In genomic region chr1:224668991-224669390, GRCh38 we compare ENCODE assay signal across 24 cellular contexts. TPM values are rescaled to one million over a fixed set of nuclear protein-coding genes. Genes with fewer than 3 reads are reported as not detected.
DNase-seq lines count a peak whose midpoint lies in the region; FAIRE-seq and TF ChIP-seq lines count a peak whose summit lies in the region.
"Had no signal": no experiment of that assay in that cellular context is flagged by ENCODE, and none has a peak within 500 bp of the region (broad histone marks: within the 10 kb centered on the region; RNA-seq: fewer than 3 reads in every experiment).

No MANE protein-coding gene starts in this region.

- H3K9me3 Mint-ChIP-seq in T-helper 2 cell treated with Interferon-gamma antibody and Interleukin-4, amounts not matched to agents 5 μg/mL and 100 μg/mL, for 36 hours: no peaks in the 10 kb centered on the region
- H3K9me3 Mint-ChIP-seq: activated CD4-positive, alpha-beta T cell treated with anti-CD3 and anti-CD28 coated beads, Interleukin-2, amount 10 ng/mL, durations not matched to agents 7 days and 5 days; neural progenitor cell had no signal

- H3F3A ChIP-seq in smooth muscle cell (ENCODE audit: low read depth): no peaks in the 10 kb centered on the region

- no peak overlapping the region for H3K27ac ChIP-seq in smooth muscle cell (ENCODE audit: low read depth)
- H3K27ac ChIP-seq: C4-2B, esophagus muscularis mucosa, neural progenitor cell, testis had no signal

- no peak overlapping the region for H3K27ac Mint-ChIP-seq in T-helper 2 cell treated with Interferon-gamma antibody and Interleukin-4, amounts not matched to agents 5 μg/mL and 100 μg/mL, for 36 hours
- H3K27ac Mint-ChIP-seq: activated CD4-positive, alpha-beta T cell treated with anti-CD3 and anti-CD28 coated beads, Interleukin-2, amount 10 ng/mL, durations not matched to agents 7 days and 5 days; mesothelial cell of epicardium; neural progenitor cell had no signal

- no peak overlapping the region for H2AFZ ChIP-seq in smooth muscle cell (ENCODE audit: low read depth)
- H2AFZ ChIP-seq: neural progenitor cell had no signal

- peak; percentile 20 to 71 for DNase-seq in NCI-H2081 (lab: John Stamatoyannopoulos, UW)
- DNase-seq in NCI-H2081 treated with DMSO at 0.1 percent for 48 hours (lab: John Stamatoyannopoulos, UW): no peak
- peak; percentile 61 for DNase-seq in NCI-H1694 (lab: John Stamatoyannopoulos, UW)
- no peak for DNase-seq in bronchial epithelial cell (ENCODE audit: low read depth)
- peak; percentile 53 for DNase-seq in myocyte (ENCODE audit: low read depth)
- DNase-seq in T-helper 2 cell treated with Interferon-gamma antibody and Interleukin-4, amounts not matched to agents 5 μg/mL and 100 μg/mL, for 36 hours (ENCODE audit: low spot score): no peak
- no peak for DNase-seq in smooth muscle cell (lab: John Stamatoyannopoulos, UW; ENCODE audit: unreplicated experiment)
- no peak for DNase-seq in ecto neural progenitor cell (ENCODE audit: low spot score)
- DNase-seq: 8988T; activated CD4-positive, alpha-beta T cell treated with anti-CD3 and anti-CD28 coated beads, Interleukin-2, amount 10 ng/mL, durations not matched to agents 7 days and 5 days; activated CD8-positive, alpha-beta memory T cell treated with anti-CD3 and anti-CD28 coated beads, Interleukin-2, amount 50 U/mL, for 4 hours; activated gamma-delta T cell; amniotic stem cell; central memory CD4-positive, alpha-beta T cell; DMS79 treated with DMSO at 0.1 percent for 48 hours; islet precursor cell; stimulated activated CD4-positive, alpha-beta T cell treated with anti-CD3 and anti-CD28 coated beads, Interleukin-12 subunit alpha, Interleukin-12 subunit beta, amount 100 ng/mL, for 4 hours; testis had no signal

- H3K9ac ChIP-seq in smooth muscle cell (ENCODE audit: low read depth): no peak overlapping the region
- H3K9ac ChIP-seq: neural progenitor cell had no signal

- no peaks in the 10 kb centered on the region for H3K79me2 ChIP-seq in smooth muscle cell (ENCODE audit: low read depth)

- 86% methylated on average over 3 of the region's 3 CpGs for WGBS in smooth muscle cell (ENCODE audit: low lambda C conversion rate)

- no peaks in the 10 kb centered on the region for H3K36me3 Mint-ChIP-seq in T-helper 2 cell treated with Interferon-gamma antibody and Interleukin-4, amounts not matched to agents 5 μg/mL and 100 μg/mL, for 36 hours (ENCODE audit: low read depth)
- H3K36me3 Mint-ChIP-seq: mesothelial cell of epicardium, neural progenitor cell had no signal

- H3K4me1 Mint-ChIP-seq in T-helper 2 cell treated with Interferon-gamma antibody and Interleukin-4, amounts not matched to agents 5 μg/mL and 100 μg/mL, for 36 hours (ENCODE audit: low read depth): no peaks in the 10 kb centered on the region
- H3K4me1 Mint-ChIP-seq: activated CD4-positive, alpha-beta T cell treated with anti-CD3 and anti-CD28 coated beads, Interleukin-2, amount 10 ng/mL, durations not matched to agents 7 days and 5 days had no signal

- no peaks in the 10 kb centered on the region for H3K36me3 ChIP-seq in bronchial epithelial cell (ENCODE audit: control insufficient read depth, insufficient read depth, low read length)
- H3K36me3 ChIP-seq in smooth muscle cell (ENCODE audit: low read depth): no peaks in the 10 kb centered on the region
- H3K36me3 ChIP-seq: esophagus muscularis mucosa, neural progenitor cell had no signal

- no peaks in the 10 kb centered on the region for H3K4me1 ChIP-seq in smooth muscle cell (ENCODE audit: low read depth)
- H3K4me1 ChIP-seq: neural progenitor cell, testis had no signal

- H3K9me3 ChIP-seq in smooth muscle cell (replicated peaks; ENCODE audit: low read depth): no peaks in the 10 kb centered on the region
- H3K9me3 ChIP-seq: esophagus muscularis mucosa, testis had no signal

- H3K27me3 Mint-ChIP-seq in T-helper 2 cell treated with Interferon-gamma antibody and Interleukin-4, amounts not matched to agents 5 μg/mL and 100 μg/mL, for 36 hours (ENCODE audit: low read depth): peaks cover 13% of the 10 kb centered on the region

- H3K4me2 ChIP-seq in smooth muscle cell: no peak overlapping the region
- H3K4me2 ChIP-seq: neural progenitor cell had no signal

- peak; percentile 7 for FAIRE-seq in bronchial epithelial cell (lab: Jason Lieb, UNC)
- FAIRE-seq: GM18507, HepG2 had no signal

- TF ChIP-seq CTCF in bronchial epithelial cell (IDR thresholded peaks at IDR 0.05; ENCODE audit: insufficient read depth, low read length, severe bottlenecking) (no peak), smooth muscle cell (IDR thresholded peaks at IDR 0.05; ENCODE audit: borderline replicate concordance, insufficient read depth, poor library complexity, severe bottlenecking) (no peak)

- no peak overlapping the region for H3K4me3 ChIP-seq in bronchial epithelial cell (ENCODE audit: low read depth, low read length)
- no peak overlapping the region for H3K4me3 ChIP-seq in smooth muscle cell
- H3K4me3 ChIP-seq: esophagus muscularis mucosa, neural progenitor cell, testis had no signal

- H4K20me1 ChIP-seq in smooth muscle cell (ENCODE audit: low read depth): no peaks in the 10 kb centered on the region

- H3K27me3 ChIP-seq in bronchial epithelial cell (ENCODE audit: control insufficient read depth, insufficient read depth, low read length) (no peaks in the 10 kb centered on the region), smooth muscle cell (ENCODE audit: low read depth) (no peaks in the 10 kb centered on the region)
- H3K27me3 ChIP-seq: esophagus muscularis mucosa, neural progenitor cell, testis had no signal

- H3K4me3 Mint-ChIP-seq in T-helper 2 cell treated with Interferon-gamma antibody and Interleukin-4, amounts not matched to agents 5 μg/mL and 100 μg/mL, for 36 hours: no peak overlapping the region
- H3K4me3 Mint-ChIP-seq: activated CD4-positive, alpha-beta T cell treated with anti-CD3 and anti-CD28 coated beads, Interleukin-2, amount 10 ng/mL, durations not matched to agents 7 days and 5 days; mesothelial cell of epicardium; neural progenitor cell had no signal

RNA-seq across cellular contexts. Expression of gene CNIH3, which starts 52.9 kb away (rescaled TPM):
- 0.53 and 0.64 TPM in 2 replicates for total RNA-seq in bronchial epithelial cell
- total RNA-seq in myocyte: 6.3 and 14.7 TPM in 2 replicates
- polyA plus RNA-seq in myocyte (2012): 6.9 TPM
- 5.3 and 8.0 TPM in 2 replicates for total RNA-seq in smooth muscle cell
- polyA plus RNA-seq in smooth muscle cell: 6.6 and 7.2 TPM in 2 replicates

Comparison
In these comparisons a context has a peak if more than half of its experiments do, and no peak if none do; other contexts are left out.
1. DNase-seq: peak in NCI-H2081 (2 of 2), NCI-H1694 (single experiment) and myocyte (single experiment); none in NCI-H2081 treated with DMSO at 0.1 percent for 48 hours (single experiment), bronchial epithelial cell (single experiment), T-helper 2 cell treated with Interferon-gamma antibody and Interleukin-4, amounts not matched to agents 5 μg/mL and 100 μg/mL, for 36 hours (single experiment), smooth muscle cell (single experiment) and ecto neural progenitor cell (single experiment).